In the genomic region with DNA sequence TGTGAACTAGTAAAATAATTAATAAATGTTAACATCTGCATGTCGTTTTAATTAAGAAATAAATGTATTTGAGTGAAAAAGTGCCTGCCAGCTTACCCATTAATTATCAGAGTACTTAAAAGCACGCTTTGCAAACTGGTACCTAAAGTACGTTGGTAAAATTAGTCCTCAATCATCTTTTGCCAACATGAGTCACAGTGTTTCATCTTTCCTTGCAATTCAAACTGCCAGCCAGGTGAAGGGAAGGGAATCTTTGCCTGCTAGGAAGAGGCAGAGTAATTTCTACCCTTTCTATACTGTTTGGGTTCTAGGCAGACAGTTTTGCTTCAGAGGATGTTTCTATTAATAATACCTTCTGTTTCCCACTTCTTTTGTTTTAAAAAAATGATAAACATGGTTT, we compare ENCODE assay signal across 1 cellular context.
TF ChIP-seq lines count a peak whose summit lies in the region.

No MANE protein-coding gene starts in this region.

TF ChIP-seq in HepG2, 621 proteins besides CTCF, POLR2A, EP300 and RAD21 (continued from another document):
- TF ChIP-seq, protein P1, sequence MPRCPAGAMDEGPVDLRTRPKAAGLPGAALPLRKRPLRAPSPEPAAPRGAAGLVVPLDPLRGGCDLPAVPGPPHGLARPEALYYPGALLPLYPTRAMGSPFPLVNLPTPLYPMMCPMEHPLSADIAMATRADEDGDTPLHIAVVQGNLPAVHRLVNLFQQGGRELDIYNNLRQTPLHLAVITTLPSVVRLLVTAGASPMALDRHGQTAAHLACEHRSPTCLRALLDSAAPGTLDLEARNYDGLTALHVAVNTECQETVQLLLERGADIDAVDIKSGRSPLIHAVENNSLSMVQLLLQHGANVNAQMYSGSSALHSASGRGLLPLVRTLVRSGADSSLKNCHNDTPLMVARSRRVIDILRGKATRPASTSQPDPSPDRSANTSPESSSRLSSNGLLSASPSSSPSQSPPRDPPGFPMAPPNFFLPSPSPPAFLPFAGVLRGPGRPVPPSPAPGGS (CRISPR knock-in tag; IDR thresholded peaks at IDR 0.05): no peak
- TF ChIP-seq, protein P2, sequence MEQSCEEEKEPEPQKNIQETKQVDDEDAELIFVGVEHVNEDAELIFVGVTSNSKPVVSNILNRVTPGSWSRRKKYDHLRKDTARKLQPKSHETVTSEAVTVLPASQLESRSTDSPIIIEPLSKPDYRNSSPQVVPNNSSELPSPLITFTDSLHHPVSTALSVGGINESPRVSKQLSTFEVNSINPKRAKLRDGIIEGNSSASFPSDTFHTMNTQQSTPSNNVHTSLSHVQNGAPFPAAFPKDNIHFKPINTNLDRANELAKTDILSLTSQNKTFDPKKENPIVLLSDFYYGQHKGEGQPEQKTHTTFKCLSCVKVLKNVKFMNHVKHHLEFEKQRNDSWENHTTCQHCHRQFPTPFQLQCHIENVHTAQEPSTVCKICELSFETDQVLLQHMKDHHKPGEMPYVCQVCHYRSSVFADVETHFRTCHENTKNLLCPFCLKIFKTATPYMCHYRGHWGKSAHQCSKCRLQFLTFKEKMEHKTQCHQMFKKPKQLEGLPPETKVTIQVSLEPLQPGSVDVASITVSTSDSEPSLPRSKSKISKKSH (CRISPR knock-in tag; IDR thresholded peaks at IDR 0.05; ENCODE audit: borderline replicate concordance): no peak
- TF ChIP-seq FLYWCH1 (CRISPR knock-in tag; IDR thresholded peaks at IDR 0.05) (no peak), MED1 (CRISPR knock-in tag; IDR thresholded peaks at IDR 0.05) (no peak), SMARCC2 (IDR thresholded peaks at IDR 0.05) (no peak), HCFC1 (IDR thresholded peaks at IDR 0.05; ENCODE audit: low read depth, low read length) (no peak), ZFP82 (CRISPR knock-in tag; IDR thresholded peaks at IDR 0.05; ENCODE audit: borderline replicate concordance) (no peak), ZNF746 (CRISPR knock-in tag; IDR thresholded peaks at IDR 0.05) (no peak), TBP (CRISPR knock-in tag; IDR thresholded peaks at IDR 0.05) (no peak), SNAPC2 (CRISPR knock-in tag; IDR thresholded peaks at IDR 0.05) (no peak), FOXM1 (CRISPR knock-in tag; IDR thresholded peaks at IDR 0.05) (no peak), NKX3-1 (CRISPR knock-in tag; IDR thresholded peaks at IDR 0.05) (no peak), ZFX (CRISPR knock-in tag; IDR thresholded peaks at IDR 0.05; ENCODE audit: low read depth) (no peak), ZNF616 (CRISPR knock-in tag; IDR thresholded peaks at IDR 0.05; ENCODE audit: low read depth) (no peak)
TF ChIP-seq in HepG2: peak in this region for 0.
